Comparison of ENCODE assay signal across 15 cellular contexts in the genomic region with DNA sequence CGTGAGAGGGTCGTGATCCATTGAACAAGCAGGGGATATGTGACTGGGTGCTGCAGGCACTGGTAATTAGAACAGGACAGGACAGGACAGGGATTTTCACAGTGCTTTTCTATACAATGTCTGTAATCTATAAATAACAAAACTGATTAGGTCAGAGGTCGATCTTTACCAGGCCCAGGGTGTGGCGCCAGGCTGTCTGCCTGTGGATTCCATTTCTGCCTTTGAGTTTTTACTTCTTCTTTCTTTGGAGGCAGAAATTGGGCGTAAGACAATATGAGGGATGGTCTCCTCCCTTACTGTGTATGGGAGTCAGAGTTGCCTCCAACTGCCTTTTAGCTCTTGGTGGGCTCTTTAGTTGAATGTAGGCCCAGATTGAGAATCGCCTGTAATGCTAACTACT. TPM values are rescaled to one million over a fixed set of nuclear protein-coding genes. Genes with fewer than 3 reads are reported as not detected.
DNase-seq lines count a peak whose midpoint lies in the region; ATAC-seq, FAIRE-seq and TF ChIP-seq lines count a peak whose summit lies in the region.
"Had no signal": no experiment of that assay in that cellular context is flagged by ENCODE, and none has a peak within 500 bp of the region (broad histone marks: within the 10 kb centered on the region; RNA-seq: fewer than 3 reads in every experiment).

No MANE protein-coding gene starts in this region.

- no peaks in the 10 kb centered on the region for H3K27me3 Mint-ChIP-seq in activated T-cell treated with anti-CD3 and anti-CD28 coated beads, Interleukin-2, amount 50 U/mL, for 72 hours (ENCODE audit: low read depth)

- H3K27ac ChIP-seq in Panc1 (ENCODE audit: low read length) (peak overlapping the region; percentile 85), K562 (ENCODE audit: extremely low read depth, low read depth, low read length) (no peak overlapping the region), small intestine (ENCODE audit: low read depth in 1 of 2, low read length in 1 of 2) (peak overlapping the region; percentile 83 to 91)
- H3K27ac ChIP-seq: brain microvascular endothelial cell, suprapubic skin had no signal

- POLR2A ChIA-PET in Panc1 (lab: Charles Lee) (no interaction called here), K562 (lab: Yijun Ruan, JAX) (interaction anchor here (0.5 to 2.9 kb wide), 4 partner anchors 11 to 900 kb away, joined by 3 to 27 read pairs (median 3); a partner anchor contains a TSS)

- TF ChIP-seq POLR2A in K562 (conservative IDR thresholded peaks at IDR 0.05): no peak

- H3K4me3 Mint-ChIP-seq in activated T-cell treated with anti-CD3 and anti-CD28 coated beads, Interleukin-2, amount 50 U/mL, for 72 hours: peak overlapping the region; percentile 35 to 51

- H3K36me3 ChIP-seq in Panc1 (ENCODE audit: control insufficient read depth, insufficient read depth, low read length): no peaks in the 10 kb centered on the region
- H3K36me3 ChIP-seq in K562 (ENCODE audit: control insufficient read depth, insufficient read depth, low read length): peaks cover 17% of the 10 kb centered on the region; the same call in 1 of the 3 replicates
- H3K36me3 ChIP-seq in small intestine (ENCODE audit: control insufficient read depth in 2 of 2, insufficient read depth in 2 of 2, low read length in 2 of 2): peaks cover 0 to 5% of the 10 kb centered on the region in 2 donors

- no peaks in the 10 kb centered on the region for H3K9me1 ChIP-seq in K562 (ENCODE audit: control insufficient read depth, insufficient read depth, low read length)

- 73% methylated on average over 6 of the region's 6 CpGs for WGBS in K562 (ENCODE audit: insufficient coverage, low coverage, missing lambda C conversion rate)
- 49 to 75% (median 62%) methylated on average over 6 of the region's 6 CpGs for WGBS in small intestine, 3 donors

- DNase-seq in activated T-cell treated with anti-CD3 and anti-CD28 coated beads, Interleukin-2, amount 50 U/mL, for 72 hours: no peak
- DNase-seq in activated T-cell treated with anti-CD3 and anti-CD28 coated beads, Interleukin-2, amount 50 U/mL, for 1 hour: no peak
- DNase-seq in Panc1 (ENCODE audit: low read depth, low spot score): no peak
- DNase-seq in K562 (ENCODE audit: extremely low read depth in 1 of 4, low spot score in 3 of 4): no peak
- peak; percentile 66 for DNase-seq in small intestine
- DNase-seq in occipital lobe (lab: John Stamatoyannopoulos, UW): no peak
- DNase-seq: activated T-cell treated with anti-CD3 and anti-CD28 coated beads, Interleukin-2, amount 50 U/mL, for 48 hours; brain microvascular endothelial cell; kidney; NCI-H1417 treated with DMSO at 0.1 percent for 48 hours; NCI-H446 had no signal

- H3K27me3 ChIP-seq in Panc1 (ENCODE audit: control insufficient read depth, insufficient read depth, low read length) (no peaks in the 10 kb centered on the region), K562 (ENCODE audit: control insufficient read depth in 2 of 2, insufficient read depth in 2 of 2, low read length in 2 of 2) (no peaks in the 10 kb centered on the region), small intestine (ENCODE audit: control insufficient read depth in 2 of 2, insufficient read depth in 2 of 2, low read length in 2 of 2) (no peaks in the 10 kb centered on the region)
- H3K27me3 ChIP-seq: brain microvascular endothelial cell, suprapubic skin had no signal

- no peak overlapping the region; a peak in 2 of 4 replicates for H3K9ac ChIP-seq in K562 (ENCODE audit: insufficient read depth in 1 of 2, low read depth in 2 of 2, low read length in 2 of 2)

- TF ChIP-seq CTCF in Panc1 (IDR thresholded peaks at IDR 0.05) (no peak), K562 (IDR thresholded peaks at IDR 0.05 in 2 of 3, conservative IDR thresholded peaks at IDR 0.05 in 1 of 3; ENCODE audit: insufficient read depth in 2 of 3, low read depth in 1 of 3, low read length in 3 of 3) (no peak)

- H3K9me3 Mint-ChIP-seq in activated T-cell treated with anti-CD3 and anti-CD28 coated beads, Interleukin-2, amount 50 U/mL, for 72 hours: no peaks in the 10 kb centered on the region

- ATAC-seq in activated T-cell treated with anti-CD3 and anti-CD28 coated beads, Interleukin-2, amount 50 U/mL, for 72 hours (replicated peaks in 1 of 2): no peak
- ATAC-seq in Panc1: no peak
- ATAC-seq in K562: no peak
- ATAC-seq in HG03432 (IDR thresholded peaks at IDR 0.05; ENCODE audit: unreplicated experiment): no peak
- no peak for ATAC-seq in HG03045 (IDR thresholded peaks at IDR 0.05; ENCODE audit: unreplicated experiment)

- CTCF ChIA-PET in Panc1 (lab: Charles Lee) (no interaction called here), K562 (lab: Yijun Ruan, JAX; ENCODE audit: low intra/inter-chr PET ratio) (no interaction called here)

- H3K4me1 Mint-ChIP-seq in activated T-cell treated with anti-CD3 and anti-CD28 coated beads, Interleukin-2, amount 50 U/mL, for 72 hours (ENCODE audit: low read depth): peaks cover 49% of the 10 kb centered on the region

- in situ Hi-C loops in Panc1 (cut with HindIII; ENCODE audit: low pct_unique_long_range_greater_than_20kb, low sequenced_read_pairs) (no loop called here), K562 (cut with MboI) (no loop called here)

- no peaks in the 10 kb centered on the region for H4K20me1 ChIP-seq in K562 (replicated peaks; ENCODE audit: control insufficient read depth, insufficient read depth, low read length)

- no peak for TF ChIP-seq RAD21 in K562 (CRISPR knock-in tag; conservative IDR thresholded peaks at IDR 0.05 in 1 of 2, IDR thresholded peaks at IDR 0.05 in 1 of 2)

- H3K36me3 Mint-ChIP-seq in activated T-cell treated with anti-CD3 and anti-CD28 coated beads, Interleukin-2, amount 50 U/mL, for 72 hours (ENCODE audit: insufficient read depth in 2 of 2): peaks cover 0 to 5% of the 10 kb centered on the region in 2 donors

- no peak overlapping the region for H3K4me3 ChIP-seq in Panc1 (ENCODE audit: low read depth in 2 of 2, low read length in 2 of 2)
- no peak overlapping the region for H3K4me3 ChIP-seq in K562
- no peak overlapping the region for H3K4me3 ChIP-seq in small intestine (ENCODE audit: low read depth in 1 of 2, low read length in 2 of 2)
- H3K4me3 ChIP-seq: suprapubic skin had no signal

- TF ChIP-seq EP300 in K562 (IDR thresholded peaks at IDR 0.05; ENCODE audit: low read length): no peak

- H3K79me2 ChIP-seq in K562 (ENCODE audit: control insufficient read depth, insufficient read depth, low read length): peaks cover 21% of the 10 kb centered on the region

- FAIRE-seq in K562 (lab: Jason Lieb, UNC) (no peak), small intestine (lab: Jason Lieb, UNC) (no peak)
- FAIRE-seq: endometrium, kidney had no signal

- intact Hi-C loops in Panc1 (cut with micrococcal nuclease; ENCODE audit: unreplicated experiment): no loop called here
- intact Hi-C loops in K562 (cut with micrococcal nuclease): no loop called here

- H3K27ac Mint-ChIP-seq in activated T-cell treated with anti-CD3 and anti-CD28 coated beads, Interleukin-2, amount 50 U/mL, for 72 hours: no peak overlapping the region

- no TSS peak for BruUV-seq in Panc1 (replicated peaks; lab: Mats Ljungman, UMichigan)
- no TSS peak for BruUV-seq in K562 (replicated peaks; lab: Mats Ljungman, UMichigan)

- H3K4me2 ChIP-seq in K562 (ENCODE audit: insufficient read depth, low read length): no peak overlapping the region

- H3K4me1 ChIP-seq in Panc1 (ENCODE audit: control insufficient read depth, insufficient read depth, low read length) (peaks cover 9% of the 10 kb centered on the region; the same call in 1 of the 2 replicates), K562 (replicated peaks in 1 of 2; ENCODE audit: control insufficient read depth in 2 of 2, insufficient read depth in 2 of 2, low read length in 2 of 2) (peaks cover 13 to 54% of the 10 kb centered on the region in 2 experiments; a peak in 4 of 5 replicates), small intestine (ENCODE audit: control insufficient read depth in 2 of 2, insufficient read depth in 1 of 2, low read depth in 1 of 2, low read length in 1 of 2) (peaks cover 3 to 4% of the 10 kb centered on the region in 2 donors)

- peak overlapping the region; percentile 89; the same call in 1 of the 2 replicates for H2AFZ ChIP-seq in K562 (ENCODE audit: low read depth, low read length)

- H3K9me3 ChIP-seq in Panc1 (ENCODE audit: control insufficient read depth, insufficient read depth, low read depth, low read length) (no peaks in the 10 kb centered on the region), K562 (replicated peaks; ENCODE audit: control insufficient read depth, insufficient read depth, low read depth, low read length) (no peaks in the 10 kb centered on the region; the same call in 1 of the 2 replicates), small intestine (ENCODE audit: control insufficient read depth, low read depth) (no peaks in the 10 kb centered on the region)
- H3K9me3 ChIP-seq: suprapubic skin had no signal

RNA-seq across cellular contexts. Expression of a gene that starts 1.5 kb away (rescaled TPM):
- 10 to 100 TPM; 10.7 to 12.7 TPM for total RNA-seq in activated T-cell treated with anti-CD3 and anti-CD28 coated beads, Interleukin-2, amount 50 U/mL, for 72 hours
- total RNA-seq in Panc1 (2021; ENCODE audit: unreplicated experiment): 16.7 TPM
- 12.4 TPM for polyA plus RNA-seq in Panc1 (2012; ENCODE audit: insufficient read length)
- total RNA-seq in K562 (2011; cell fraction: chromatin; rRNA removed; ENCODE audit: low replicate concordance): 7.9 and 19.4 TPM in 2 replicates
- total RNA-seq in K562 (2011; cell fraction: nucleolus; rRNA removed): 19.1 and 19.7 TPM in 2 replicates
- total RNA-seq in K562 (2011; cell fraction: nucleoplasm; rRNA removed): 15.4 and 16.3 TPM in 2 replicates
- total RNA-seq in K562 (2014; rRNA removed): 9.5 and 9.8 TPM in 2 replicates
- 2.4 and 2.5 TPM in 2 replicates for total RNA-seq in K562 (2014; rRNA removed; fragmentation: Illumina TruSeq; extraction: Trizol)
- total RNA-seq in K562 (2015; rRNA removed; fragmentation: Illumina TruSeq; extraction: Trizol): 4.1 and 4.6 TPM in 2 replicates
- 10.1 and 11.1 TPM in 2 replicates for total RNA-seq in K562 (2021)
- 3.9 and 7.1 TPM in 2 replicates for polyA plus RNA-seq in K562 (2011; rRNA removed)
- polyA plus RNA-seq in K562 (2011; cell fraction: cytosol; rRNA removed): 11.4 and 13.8 TPM in 2 replicates
- 15.5 and 22.5 TPM in 2 replicates for polyA plus RNA-seq in K562 (2011; cell fraction: nucleus; rRNA removed)
- 5.2 and 7.9 TPM in 2 replicates for polyA plus RNA-seq in K562 (2012)
- 4.1 and 4.3 TPM in 2 replicates for polyA plus RNA-seq in K562 (2014; fragmentation: Illumina TruSeq; extraction: Trizol)
- under 1 TPM; 0.69 to 0.81 TPM for polyA plus RNA-seq in K562 (2014; fragmentation: Nextera tagmentation; extraction: Ambion mirVana)
- 8.7 and 10.0 TPM in 2 replicates for polyA plus RNA-seq in K562 (2014; rRNA removed)
- polyA minus RNA-seq in K562 (2011; rRNA and poly(A)+ RNA removed): 1.5 and 1.9 TPM in 2 replicates
- polyA minus RNA-seq in K562 (2011; cell fraction: cytosol; rRNA and poly(A)+ RNA removed): 3.7 and 7.2 TPM in 2 replicates
- 6.1 and 7.3 TPM in 2 replicates for polyA minus RNA-seq in K562 (2011; cell fraction: nucleus; rRNA and poly(A)+ RNA removed)
- 1 to 10 TPM; 5.4 to 6.3 (median 6.0) TPM for polyA plus RNA-seq in small intestine
- total RNA-seq in occipital lobe: 6.9 TPM

RNA-seq across cellular contexts. Expression of a gene that starts 11.8 kb away (rescaled TPM):
- total RNA-seq in activated T-cell treated with anti-CD3 and anti-CD28 coated beads, Interleukin-2, amount 50 U/mL, for 72 hours: 10 to 100 TPM; 14.5 TPM
- 7.7 TPM for total RNA-seq in Panc1 (2021; ENCODE audit: unreplicated experiment)
- 9.9 TPM for polyA plus RNA-seq in Panc1 (2012; ENCODE audit: insufficient read length)
- total RNA-seq in K562 (2011; cell fraction: chromatin; rRNA removed; ENCODE audit: low replicate concordance): 3.6 and 5.4 TPM in 2 replicates
- 6.8 and 7.0 TPM in 2 replicates for total RNA-seq in K562 (2011; cell fraction: nucleolus; rRNA removed)
- 4.0 and 5.1 TPM in 2 replicates for total RNA-seq in K562 (2011; cell fraction: nucleoplasm; rRNA removed)
- total RNA-seq in K562 (2014; rRNA removed): 7.7 and 12.9 TPM in 2 replicates
- total RNA-seq in K562 (2014; rRNA removed; fragmentation: Illumina TruSeq; extraction: Trizol): 1.4 and 2.8 TPM in 2 replicates
- 4.1 and 5.2 TPM in 2 replicates for total RNA-seq in K562 (2015; rRNA removed; fragmentation: Illumina TruSeq; extraction: Trizol)
- total RNA-seq in K562 (2021): 4.5 and 5.1 TPM in 2 replicates
- polyA plus RNA-seq in K562 (2011; rRNA removed): 2.4 TPM in 2 replicates
- 2.2 and 5.7 TPM in 2 replicates for polyA plus RNA-seq in K562 (2011; cell fraction: cytosol; rRNA removed)
- polyA plus RNA-seq in K562 (2011; cell fraction: nucleus; rRNA removed): 5.7 and 7.6 TPM in 2 replicates
- 5.9 and 6.0 TPM in 2 replicates for polyA plus RNA-seq in K562 (2012)
- polyA plus RNA-seq in K562 (2014; fragmentation: Illumina TruSeq; extraction: Trizol): 5.4 and 7.0 TPM in 2 replicates
- under 1 TPM; 0.48 TPM for polyA plus RNA-seq in K562 (2014; fragmentation: Nextera tagmentation; extraction: Ambion mirVana)
- polyA plus RNA-seq in K562 (2014; rRNA removed): 4.6 and 12.5 TPM in 2 replicates
- 0.53 and 1.1 TPM in 2 replicates for polyA minus RNA-seq in K562 (2011; rRNA and poly(A)+ RNA removed)
- polyA minus RNA-seq in K562 (2011; cell fraction: cytosol; rRNA and poly(A)+ RNA removed): 1.2 and 4.2 TPM in 2 replicates
- polyA minus RNA-seq in K562 (2011; cell fraction: nucleus; rRNA and poly(A)+ RNA removed): 2.8 and 4.2 TPM in 2 replicates
- polyA plus RNA-seq in small intestine: 10 to 100 TPM; 16.3 to 46.7 (median 32.4) TPM
- total RNA-seq in occipital lobe: 5.9 TPM

RNA-seq across cellular contexts. Expression of a gene that starts 25.0 kb away (rescaled TPM):
- total RNA-seq in activated T-cell treated with anti-CD3 and anti-CD28 coated beads, Interleukin-2, amount 50 U/mL, for 72 hours: 1 to 10 TPM; 8.3 to 9.2 TPM
- 10.9 TPM for total RNA-seq in Panc1 (2021; ENCODE audit: unreplicated experiment)
- polyA plus RNA-seq in Panc1 (2012; ENCODE audit: insufficient read length): 7.3 TPM
- 4.0 and 9.9 TPM in 2 replicates for total RNA-seq in K562 (2011; cell fraction: chromatin; rRNA removed; ENCODE audit: low replicate concordance)
- 9.9 and 10.3 TPM in 2 replicates for total RNA-seq in K562 (2011; cell fraction: nucleolus; rRNA removed)
- total RNA-seq in K562 (2011; cell fraction: nucleoplasm; rRNA removed): 6.3 and 6.5 TPM in 2 replicates
- 1.5 and 3.3 TPM in 2 replicates for total RNA-seq in K562 (2014; rRNA removed)
- 1.0 and 1.3 TPM in 2 replicates for total RNA-seq in K562 (2014; rRNA removed; fragmentation: Illumina TruSeq; extraction: Trizol)
- 2.0 and 2.1 TPM in 2 replicates for total RNA-seq in K562 (2015; rRNA removed; fragmentation: Illumina TruSeq; extraction: Trizol)
- 3.2 and 3.4 TPM in 2 replicates for total RNA-seq in K562 (2021)
- polyA plus RNA-seq in K562 (2011; rRNA removed): 1.9 and 2.8 TPM in 2 replicates
- 3.0 and 3.6 TPM in 2 replicates for polyA plus RNA-seq in K562 (2011; cell fraction: cytosol; rRNA removed)
- 2.8 and 3.5 TPM in 2 replicates for polyA plus RNA-seq in K562 (2011; cell fraction: nucleus; rRNA removed)
- polyA plus RNA-seq in K562 (2012): 1.7 and 1.9 TPM in 2 replicates
- 1.5 and 1.9 TPM in 2 replicates for polyA plus RNA-seq in K562 (2014; fragmentation: Illumina TruSeq; extraction: Trizol)
- polyA plus RNA-seq in K562 (2014; fragmentation: Nextera tagmentation; extraction: Ambion mirVana): under 1 TPM; 0.14 to 0.27 TPM
- 1.7 and 3.3 TPM in 2 replicates for polyA plus RNA-seq in K562 (2014; rRNA removed)
- polyA minus RNA-seq in K562 (2011; rRNA and poly(A)+ RNA removed): 2.1 and 3.3 TPM in 2 replicates
- polyA minus RNA-seq in K562 (2011; cell fraction: cytosol; rRNA and poly(A)+ RNA removed): 1.6 and 4.7 TPM in 2 replicates
- polyA minus RNA-seq in K562 (2011; cell fraction: nucleus; rRNA and poly(A)+ RNA removed): 3.9 and 7.7 TPM in 2 replicates
- polyA plus RNA-seq in small intestine: 1 to 10 TPM; 7.6 to 9.8 (median 7.8) TPM
- total RNA-seq in occipital lobe: 12.6 TPM

RNA-seq across cellular contexts. Expression of a gene that starts 25.8 kb away (rescaled TPM):
- 10 to 100 TPM; 10.9 to 12.6 TPM for total RNA-seq in activated T-cell treated with anti-CD3 and anti-CD28 coated beads, Interleukin-2, amount 50 U/mL, for 72 hours
- total RNA-seq in Panc1 (2021; ENCODE audit: unreplicated experiment) (6.2 TPM), K562 (2014; rRNA removed) (6.9 and 7.2 TPM in 2 replicates), K562 (2014; rRNA removed; fragmentation: Illumina TruSeq; extraction: Trizol) (4.6 and 4.8 TPM in 2 replicates), K562 (2015; rRNA removed; fragmentation: Illumina TruSeq; extraction: Trizol) (6.2 and 6.4 TPM in 2 replicates), K562 (2021) (9.7 and 11.6 TPM in 2 replicates), occipital lobe (16.1 TPM)
- 5.0 TPM for polyA plus RNA-seq in Panc1 (2012; ENCODE audit: insufficient read length)
- total RNA-seq in K562 (2011; cell fraction: chromatin; rRNA removed; ENCODE audit: low replicate concordance): 39.3 and 45.4 TPM in 2 replicates
- 37.5 and 42.2 TPM in 2 replicates for total RNA-seq in K562 (2011; cell fraction: nucleolus; rRNA removed)
- 41.3 and 53.4 TPM in 2 replicates for total RNA-seq in K562 (2011; cell fraction: nucleoplasm; rRNA removed)
- polyA plus RNA-seq in K562 (2011; rRNA removed) (10.6 and 12.4 TPM in 2 replicates), K562 (2014; fragmentation: Illumina TruSeq; extraction: Trizol) (4.7 and 5.0 TPM in 2 replicates), K562 (2014; fragmentation: Nextera tagmentation; extraction: Ambion mirVana) (under 1 TPM; 0.64 to 0.70 TPM), K562 (2014; rRNA removed) (11.0 and 12.4 TPM in 2 replicates), small intestine (1 to 10 TPM; 1.9 to 6.0 (median 2.2) TPM)
- polyA plus RNA-seq in K562 (2011; cell fraction: cytosol; rRNA removed): 10.0 and 13.3 TPM in 2 replicates
- polyA plus RNA-seq in K562 (2011; cell fraction: nucleus; rRNA removed): 18.3 and 22.4 TPM in 2 replicates
- polyA plus RNA-seq in K562 (2012): 6.7 and 11.9 TPM in 2 replicates
- polyA minus RNA-seq in K562 (2011; rRNA and poly(A)+ RNA removed): 7.4 and 8.3 TPM in 2 replicates
- 4.4 and 4.9 TPM in 2 replicates for polyA minus RNA-seq in K562 (2011; cell fraction: cytosol; rRNA and poly(A)+ RNA removed)
- polyA minus RNA-seq in K562 (2011; cell fraction: nucleus; rRNA and poly(A)+ RNA removed): 13.5 and 16.0 TPM in 2 replicates

RNA-seq across cellular contexts. Expression of a gene that starts 33.3 kb away (rescaled TPM):
- 10 to 100 TPM; 21.0 to 22.5 TPM for total RNA-seq in activated T-cell treated with anti-CD3 and anti-CD28 coated beads, Interleukin-2, amount 50 U/mL, for 72 hours
- 68.3 TPM for total RNA-seq in Panc1 (2021; ENCODE audit: unreplicated experiment)
- polyA plus RNA-seq in Panc1 (2012; ENCODE audit: insufficient read length): 81.2 TPM
- 9.3 and 27.8 TPM in 2 replicates for total RNA-seq in K562 (2011; cell fraction: chromatin; rRNA removed; ENCODE audit: low replicate concordance)
- total RNA-seq in K562 (2011; cell fraction: nucleolus; rRNA removed): 27.9 and 32.5 TPM in 2 replicates
- total RNA-seq in K562 (2011; cell fraction: nucleoplasm; rRNA removed): 15.2 and 16.7 TPM in 2 replicates
- 39.7 and 58.9 TPM in 2 replicates for total RNA-seq in K562 (2014; rRNA removed)
- total RNA-seq in K562 (2014; rRNA removed; fragmentation: Illumina TruSeq; extraction: Trizol): 14.7 and 15.2 TPM in 2 replicates
- total RNA-seq in K562 (2015; rRNA removed; fragmentation: Illumina TruSeq; extraction: Trizol): 42.3 and 45.8 TPM in 2 replicates
- total RNA-seq in K562 (2021): 41.3 and 50.7 TPM in 2 replicates
- polyA plus RNA-seq in K562 (2011; rRNA removed): 22.1 and 32.8 TPM in 2 replicates
- polyA plus RNA-seq in K562 (2011; cell fraction: cytosol; rRNA removed): 50.7 and 101 TPM in 2 replicates
- 31.3 and 50.4 TPM in 2 replicates for polyA plus RNA-seq in K562 (2011; cell fraction: nucleus; rRNA removed)
- 36.8 and 61.3 TPM in 2 replicates for polyA plus RNA-seq in K562 (2012)
- 26.9 and 40.9 TPM in 2 replicates for polyA plus RNA-seq in K562 (2014; fragmentation: Illumina TruSeq; extraction: Trizol)
- polyA plus RNA-seq in K562 (2014; fragmentation: Nextera tagmentation; extraction: Ambion mirVana): under 1 TPM; 0.13 to 0.17 TPM
- polyA plus RNA-seq in K562 (2014; rRNA removed): 47.8 and 49.6 TPM in 2 replicates
- polyA minus RNA-seq in K562 (2011; rRNA and poly(A)+ RNA removed): 8.9 and 12.0 TPM in 2 replicates
- 34.4 and 46.7 TPM in 2 replicates for polyA minus RNA-seq in K562 (2011; cell fraction: cytosol; rRNA and poly(A)+ RNA removed)
- polyA minus RNA-seq in K562 (2011; cell fraction: nucleus; rRNA and poly(A)+ RNA removed): 10.5 and 17.3 TPM in 2 replicates
- 10 to 100 TPM; 42.7 to 71.6 (median 48.9) TPM for polyA plus RNA-seq in small intestine
- total RNA-seq in occipital lobe: 28.4 TPM
